In the genomic region with DNA sequence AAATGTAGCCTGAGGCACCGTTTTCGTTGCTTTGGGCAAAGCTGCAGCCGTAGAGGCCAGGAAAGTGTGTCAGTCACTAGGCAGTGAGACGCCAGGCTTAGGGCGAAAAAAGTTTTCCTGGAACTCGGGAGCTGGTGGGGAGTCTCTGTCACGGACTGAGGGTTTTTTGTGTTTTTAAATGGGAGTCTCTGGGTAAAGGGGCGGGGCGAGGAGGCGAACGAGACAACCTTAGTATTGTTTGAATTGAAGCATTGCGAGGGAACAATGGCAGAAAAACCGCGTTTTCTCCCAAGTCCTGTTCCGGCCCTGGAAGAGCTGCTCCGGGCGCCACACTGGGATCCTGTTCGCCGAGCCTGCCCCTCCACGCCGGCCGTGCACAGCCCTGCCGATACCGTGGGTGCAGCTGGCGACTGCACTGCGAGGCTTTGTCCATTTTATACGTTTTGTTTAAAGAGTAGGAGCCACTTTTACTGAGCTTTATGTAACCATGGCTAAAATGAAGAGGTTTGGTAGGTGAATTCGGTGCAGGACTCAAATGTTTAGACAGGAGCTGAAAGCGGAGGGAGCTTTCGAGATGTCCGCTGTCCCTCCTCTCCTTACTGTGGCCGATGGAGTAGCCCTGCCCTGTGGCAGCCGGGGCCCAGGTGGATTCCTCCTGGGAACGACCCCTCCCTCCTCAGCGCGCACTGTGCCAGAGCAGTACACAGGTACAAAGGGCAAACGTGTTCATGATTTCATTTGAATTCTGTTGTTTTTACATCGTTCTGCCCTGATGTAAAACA, we compare ENCODE assay signal across 1 cellular context.
TF ChIP-seq lines count a peak whose summit lies in the region.

No MANE protein-coding gene starts in this region.

TF ChIP-seq in H1, 55 proteins besides CTCF, POLR2A, EP300 and RAD21 (continued from another document):
- TF ChIP-seq TCF12 (IDR thresholded peaks at IDR 0.05; ENCODE audit: low read depth, low read length) (no peak), RNF2 (IDR thresholded peaks at IDR 0.05; ENCODE audit: borderline replicate concordance, low read depth, low read length, missing control alignments, poor library complexity, severe bottlenecking) (peak; percentile 16), HDAC2 (IDR thresholded peaks at IDR 0.05; ENCODE audit: borderline replicate concordance in 1 of 2, low read depth in 2 of 2, low read length in 2 of 2) (no peak), PHF8 (conservative IDR thresholded peaks at IDR 0.05; ENCODE audit: low read depth, low read length) (0 out of 2 replicates have a peak, but pooled peaks have one; percentile 19), CBX5 (IDR thresholded peaks at IDR 0.05; ENCODE audit: low read depth, low read length) (no peak), SIX5 (IDR thresholded peaks at IDR 0.05; ENCODE audit: low read depth, low read length) (no peak), RXRA (IDR thresholded peaks at IDR 0.05; ENCODE audit: insufficient read depth, low read depth, low read length) (no peak), GTF2F1 (IDR thresholded peaks at IDR 0.05; ENCODE audit: borderline replicate concordance, low read depth, low read length) (no peak), SP4 (IDR thresholded peaks at IDR 0.05; ENCODE audit: low read length) (no peak), SUZ12 (IDR thresholded peaks at IDR 0.05; ENCODE audit: low read length) (no peak), KDM1A (IDR thresholded peaks at IDR 0.05; ENCODE audit: borderline replicate concordance, low read length) (no peak), RBBP5 (IDR thresholded peaks at IDR 0.05; ENCODE audit: borderline replicate concordance, low read depth, low read length) (no peak), SRF (IDR thresholded peaks at IDR 0.05; ENCODE audit: low read depth, low read length) (no peak), KDM5A (IDR thresholded peaks at IDR 0.05; ENCODE audit: low read length) (no peak), KDM4A (IDR thresholded peaks at IDR 0.05; ENCODE audit: low read depth, low read length, severe bottlenecking) (no peak), JUND (IDR thresholded peaks at IDR 0.05; ENCODE audit: low read length) (no peak), EZH2 (IDR thresholded peaks at IDR 0.05; ENCODE audit: low read depth, low read length, severe bottlenecking) (peak; percentile 9), POLR2AphosphoS5 (IDR thresholded peaks at IDR 0.05; ENCODE audit: low read depth, low read length) (no peak), CREB1 (IDR thresholded peaks at IDR 0.05) (no peak)
- TF ChIP-seq, protein P1, sequence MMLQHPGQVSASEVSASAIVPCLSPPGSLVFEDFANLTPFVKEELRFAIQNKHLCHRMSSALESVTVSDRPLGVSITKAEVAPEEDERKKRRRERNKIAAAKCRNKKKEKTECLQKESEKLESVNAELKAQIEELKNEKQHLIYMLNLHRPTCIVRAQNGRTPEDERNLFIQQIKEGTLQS (IDR thresholded peaks at IDR 0.05; ENCODE audit: insufficient read depth, low read depth, low read length): no peak
- TF ChIP-seq, protein P2, sequence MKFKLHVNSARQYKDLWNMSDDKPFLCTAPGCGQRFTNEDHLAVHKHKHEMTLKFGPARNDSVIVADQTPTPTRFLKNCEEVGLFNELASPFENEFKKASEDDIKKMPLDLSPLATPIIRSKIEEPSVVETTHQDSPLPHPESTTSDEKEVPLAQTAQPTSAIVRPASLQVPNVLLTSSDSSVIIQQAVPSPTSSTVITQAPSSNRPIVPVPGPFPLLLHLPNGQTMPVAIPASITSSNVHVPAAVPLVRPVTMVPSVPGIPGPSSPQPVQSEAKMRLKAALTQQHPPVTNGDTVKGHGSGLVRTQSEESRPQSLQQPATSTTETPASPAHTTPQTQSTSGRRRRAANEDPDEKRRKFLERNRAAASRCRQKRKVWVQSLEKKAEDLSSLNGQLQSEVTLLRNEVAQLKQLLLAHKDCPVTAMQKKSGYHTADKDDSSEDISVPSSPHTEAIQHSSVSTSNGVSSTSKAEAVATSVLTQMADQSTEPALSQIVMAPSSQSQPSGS (IDR thresholded peaks at IDR 0.05; ENCODE audit: low read length): no peak
- TF ChIP-seq, protein P3, sequence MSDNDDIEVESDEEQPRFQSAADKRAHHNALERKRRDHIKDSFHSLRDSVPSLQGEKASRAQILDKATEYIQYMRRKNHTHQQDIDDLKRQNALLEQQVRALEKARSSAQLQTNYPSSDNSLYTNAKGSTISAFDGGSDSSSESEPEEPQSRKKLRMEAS (IDR thresholded peaks at IDR 0.05): peak; percentile 18; the same call in 1 of the 2 replicates
- TF ChIP-seq, protein P4, sequence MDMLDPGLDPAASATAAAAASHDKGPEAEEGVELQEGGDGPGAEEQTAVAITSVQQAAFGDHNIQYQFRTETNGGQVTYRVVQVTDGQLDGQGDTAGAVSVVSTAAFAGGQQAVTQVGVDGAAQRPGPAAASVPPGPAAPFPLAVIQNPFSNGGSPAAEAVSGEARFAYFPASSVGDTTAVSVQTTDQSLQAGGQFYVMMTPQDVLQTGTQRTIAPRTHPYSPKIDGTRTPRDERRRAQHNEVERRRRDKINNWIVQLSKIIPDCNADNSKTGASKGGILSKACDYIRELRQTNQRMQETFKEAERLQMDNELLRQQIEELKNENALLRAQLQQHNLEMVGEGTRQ (IDR thresholded peaks at IDR 0.05; ENCODE audit: low read length): no peak
